ENCODE assay signal across 1 cellular context in the genomic region with DNA sequence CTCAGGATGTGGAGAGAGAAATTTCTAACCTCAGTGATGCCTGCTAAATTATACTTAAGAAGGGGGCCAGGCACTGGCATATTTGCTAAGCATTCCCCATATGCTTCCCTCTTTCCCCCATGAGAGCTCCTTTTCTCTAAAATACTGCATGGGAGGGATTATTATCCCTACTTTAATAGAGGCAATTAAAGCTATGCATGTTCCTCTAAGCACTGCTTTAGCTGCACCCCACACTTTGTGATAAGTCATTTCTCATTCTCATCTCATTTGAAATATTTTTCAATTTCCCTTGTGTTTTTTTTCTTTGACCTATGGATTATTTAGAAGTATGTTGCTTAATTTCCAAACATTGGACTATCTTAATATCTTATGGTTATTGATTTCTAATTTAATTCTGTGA.
TF ChIP-seq lines count a peak whose summit lies in the region.

No MANE protein-coding gene starts in this region.

TF ChIP-seq in A549, 52 proteins besides CTCF, POLR2A, EP300 and RAD21 (continued from another document):
- TF ChIP-seq GATA3 (IDR thresholded peaks at IDR 0.05; ENCODE audit: borderline replicate concordance), result no peak
- peak; percentile 1 for TF ChIP-seq MAFK (IDR thresholded peaks at IDR 0.05; ENCODE audit: partially characterized antibody)
- TF ChIP-seq HOXA7 (CRISPR knock-in tag; IDR thresholded peaks at IDR 0.05), result no peak
- no peak for TF ChIP-seq NPAS2 (CRISPR knock-in tag; IDR thresholded peaks at IDR 0.05; ENCODE audit: borderline replicate concordance)
